ENCODE assay signal across 1 cellular context in the genomic region with DNA sequence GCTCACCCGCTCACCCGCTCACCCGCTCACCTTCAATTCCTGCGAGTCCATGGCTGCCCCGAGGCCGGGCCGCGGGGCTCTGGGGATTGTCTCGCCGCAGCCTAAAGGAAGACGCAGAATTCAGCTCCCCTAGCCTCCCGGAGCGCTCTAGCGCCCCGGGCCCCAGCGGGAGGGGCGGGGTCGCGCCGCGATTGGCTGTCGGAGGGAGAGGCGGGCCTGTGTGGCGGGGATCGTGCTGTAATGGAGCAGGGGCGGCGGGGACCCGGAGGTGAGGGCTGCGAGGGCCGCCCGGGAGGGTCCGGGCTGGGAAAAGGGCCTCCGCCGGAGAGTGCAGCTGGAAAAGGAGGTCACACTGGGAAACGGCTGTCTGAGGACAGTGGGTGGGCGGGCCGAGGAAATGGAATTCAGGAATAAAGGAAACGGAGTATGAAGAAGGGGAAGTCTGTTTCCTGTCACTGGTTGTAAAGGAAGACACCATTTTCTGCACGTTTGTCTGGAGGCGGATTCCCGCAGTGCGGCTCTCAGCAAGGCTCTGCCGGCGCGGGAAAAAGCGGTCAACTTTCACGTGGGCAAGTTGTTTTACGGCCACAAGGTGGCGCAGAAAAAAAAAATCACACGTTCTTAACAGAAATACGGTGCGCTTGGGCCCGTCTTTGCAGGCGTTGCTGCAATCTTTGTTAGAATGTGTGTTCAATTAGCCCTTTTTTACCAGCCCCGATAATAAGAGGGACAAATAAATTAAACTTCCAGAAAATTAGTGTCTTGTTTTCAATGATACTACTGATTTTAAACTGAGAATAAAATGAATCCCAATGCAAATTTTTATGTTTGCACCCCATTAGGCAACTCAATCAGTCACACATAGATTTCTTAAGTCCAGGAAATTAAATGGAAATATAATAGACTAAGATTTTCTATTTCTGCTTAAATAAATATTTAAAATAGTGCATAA.
TF ChIP-seq lines count a peak whose summit lies in the region.

Gene TTC21B (minus strand): TSS at position 122 of the 952 bp plus-strand sequence. CDS start 71 bp downstream, at position 51.

TF ChIP-seq in HEK293, 187 proteins besides CTCF, POLR2A, EP300 and RAD21 (continued from another document):
- 0 out of 2 replicates have a peak, but pooled peaks have one; percentile 32 for TF ChIP-seq ZNF785 (tag by site-specific recombination; IDR thresholded peaks at IDR 0.05)
- no peak for TF ChIP-seq ZNF155 (tag by site-specific recombination; IDR thresholded peaks at IDR 0.05)
- TF ChIP-seq ZNF24 (tag by site-specific recombination; IDR thresholded peaks at IDR 0.05), result peak; percentile 80; the same call in 1 of the 2 replicates
- TF ChIP-seq ZBTB21 (tag by site-specific recombination; IDR thresholded peaks at IDR 0.05), result no peak
- peak; percentile 91 for TF ChIP-seq PRDM10 (tag by site-specific recombination; IDR thresholded peaks at IDR 0.05)
- TF ChIP-seq, protein P1, sequence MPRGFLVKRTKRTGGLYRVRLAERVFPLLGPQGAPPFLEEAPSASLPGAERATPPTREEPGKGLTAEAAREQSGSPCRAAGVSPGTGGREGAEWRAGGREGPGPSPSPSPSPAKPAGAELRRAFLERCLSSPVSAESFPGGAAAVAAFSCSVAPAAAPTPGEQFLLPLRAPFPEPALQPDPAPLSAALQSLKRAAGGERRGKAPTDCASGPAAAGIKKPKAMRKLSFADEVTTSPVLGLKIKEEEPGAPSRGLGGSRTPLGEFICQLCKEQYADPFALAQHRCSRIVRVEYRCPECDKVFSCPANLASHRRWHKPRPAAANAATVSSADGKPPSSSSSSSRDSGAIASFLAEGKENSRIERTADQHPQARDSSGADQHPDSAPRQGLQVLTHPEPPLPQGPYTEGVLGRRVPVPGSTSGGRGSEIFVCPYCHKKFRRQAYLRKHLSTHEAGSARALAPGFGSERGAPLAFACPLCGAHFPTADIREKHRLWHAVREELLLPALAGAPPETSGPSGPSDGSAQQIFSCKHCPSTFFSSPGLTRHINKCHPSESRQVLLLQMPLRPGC (tag by site-specific recombination; IDR thresholded peaks at IDR 0.05), result peak; percentile 83
- TF ChIP-seq ZSCAN23 (tag by site-specific recombination; IDR thresholded peaks at IDR 0.05), result no peak
- TF ChIP-seq KLF8 (tag by site-specific recombination; IDR thresholded peaks at IDR 0.05), result peak; percentile 66
- peak; percentile 60; the same call in 1 of the 2 replicates for TF ChIP-seq KLF1 (tag by site-specific recombination; IDR thresholded peaks at IDR 0.05)
- TF ChIP-seq ZNF449 (tag by site-specific recombination; IDR thresholded peaks at IDR 0.05), result 0 out of 2 replicates have a peak, but pooled peaks have one; percentile 9
- TF ChIP-seq ZNF366 (tag by site-specific recombination; conservative IDR thresholded peaks at IDR 0.05), result peak; percentile 95
- TF ChIP-seq ZNF473 (tag by site-specific recombination; IDR thresholded peaks at IDR 0.05), result no peak
- TF ChIP-seq, protein P2, sequence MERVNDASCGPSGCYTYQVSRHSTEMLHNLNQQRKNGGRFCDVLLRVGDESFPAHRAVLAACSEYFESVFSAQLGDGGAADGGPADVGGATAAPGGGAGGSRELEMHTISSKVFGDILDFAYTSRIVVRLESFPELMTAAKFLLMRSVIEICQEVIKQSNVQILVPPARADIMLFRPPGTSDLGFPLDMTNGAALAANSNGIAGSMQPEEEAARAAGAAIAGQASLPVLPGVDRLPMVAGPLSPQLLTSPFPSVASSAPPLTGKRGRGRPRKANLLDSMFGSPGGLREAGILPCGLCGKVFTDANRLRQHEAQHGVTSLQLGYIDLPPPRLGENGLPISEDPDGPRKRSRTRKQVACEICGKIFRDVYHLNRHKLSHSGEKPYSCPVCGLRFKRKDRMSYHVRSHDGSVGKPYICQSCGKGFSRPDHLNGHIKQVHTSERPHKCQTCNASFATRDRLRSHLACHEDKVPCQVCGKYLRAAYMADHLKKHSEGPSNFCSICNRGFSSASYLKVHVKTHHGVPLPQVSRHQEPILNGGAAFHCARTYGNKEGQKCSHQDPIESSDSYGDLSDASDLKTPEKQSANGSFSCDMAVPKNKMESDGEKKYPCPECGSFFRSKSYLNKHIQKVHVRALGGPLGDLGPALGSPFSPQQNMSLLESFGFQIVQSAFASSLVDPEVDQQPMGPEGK (tag by site-specific recombination; IDR thresholded peaks at IDR 0.05), result peak; percentile 77; the same call in 1 of the 2 replicates
- TF ChIP-seq PRDM2 (tag by site-specific recombination; IDR thresholded peaks at IDR 0.05; ENCODE audit: borderline replicate concordance), result no peak
- TF ChIP-seq, protein P3, sequence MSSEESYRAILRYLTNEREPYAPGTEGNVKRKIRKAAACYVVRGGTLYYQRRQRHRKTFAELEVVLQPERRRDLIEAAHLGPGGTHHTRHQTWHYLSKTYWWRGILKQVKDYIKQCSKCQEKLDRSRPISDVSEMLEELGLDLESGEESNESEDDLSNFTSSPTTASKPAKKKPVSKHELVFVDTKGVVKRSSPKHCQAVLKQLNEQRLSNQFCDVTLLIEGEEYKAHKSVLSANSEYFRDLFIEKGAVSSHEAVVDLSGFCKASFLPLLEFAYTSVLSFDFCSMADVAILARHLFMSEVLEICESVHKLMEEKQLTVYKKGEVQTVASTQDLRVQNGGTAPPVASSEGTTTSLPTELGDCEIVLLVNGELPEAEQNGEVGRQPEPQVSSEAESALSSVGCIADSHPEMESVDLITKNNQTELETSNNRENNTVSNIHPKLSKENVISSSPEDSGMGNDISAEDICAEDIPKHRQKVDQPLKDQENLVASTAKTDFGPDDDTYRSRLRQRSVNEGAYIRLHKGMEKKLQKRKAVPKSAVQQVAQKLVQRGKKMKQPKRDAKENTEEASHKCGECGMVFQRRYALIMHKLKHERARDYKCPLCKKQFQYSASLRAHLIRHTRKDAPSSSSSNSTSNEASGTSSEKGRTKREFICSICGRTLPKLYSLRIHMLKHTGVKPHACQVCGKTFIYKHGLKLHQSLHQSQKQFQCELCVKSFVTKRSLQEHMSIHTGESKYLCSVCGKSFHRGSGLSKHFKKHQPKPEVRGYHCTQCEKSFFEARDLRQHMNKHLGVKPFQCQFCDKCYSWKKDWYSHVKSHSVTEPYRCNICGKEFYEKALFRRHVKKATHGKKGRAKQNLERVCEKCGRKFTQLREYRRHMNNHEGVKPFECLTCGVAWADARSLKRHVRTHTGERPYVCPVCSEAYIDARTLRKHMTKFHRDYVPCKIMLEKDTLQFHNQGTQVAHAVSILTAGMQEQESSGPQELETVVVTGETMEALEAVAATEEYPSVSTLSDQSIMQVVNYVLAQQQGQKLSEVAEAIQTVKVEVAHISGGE (tag by site-specific recombination; conservative IDR thresholded peaks at IDR 0.05; ENCODE audit: low read depth), result peak; percentile 79
